ENCODE assay signal across 31 cellular contexts in the genomic region with DNA sequence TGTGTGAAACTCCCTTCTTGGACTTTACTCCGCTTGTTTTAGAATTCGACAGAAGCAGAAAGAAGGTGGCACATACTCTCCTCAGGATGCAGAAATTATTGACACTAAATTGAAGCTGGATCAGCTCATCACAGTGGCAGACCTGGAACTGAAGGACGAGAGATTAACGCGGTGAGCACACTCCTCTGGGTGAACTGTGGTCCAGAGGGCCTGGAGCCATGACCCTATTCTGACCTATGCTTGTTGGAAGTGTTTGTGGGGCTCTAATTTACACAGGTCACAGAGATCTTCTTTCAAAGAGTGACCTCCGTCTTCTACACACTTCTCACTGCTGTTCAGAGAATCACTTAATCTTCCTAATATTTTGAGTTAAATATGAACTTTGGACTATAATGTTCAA.
"Had no signal": no experiment of that assay in that cellular context is flagged by ENCODE, and none has a peak within 500 bp of the region (broad histone marks: within the 10 kb centered on the region; RNA-seq: fewer than 3 reads in every experiment).

No MANE protein-coding gene starts in this region.

- H3K27ac Mint-ChIP-seq: activated B cell treated with CpG ODN at 0.5 μM for 24 hours; activated CD4-positive, alpha-beta T cell treated with anti-CD3 and anti-CD28 coated beads for 36 hours; activated naive CD8-positive, alpha-beta T cell; activated T-cell treated with anti-CD3 and anti-CD28 coated beads, Interleukin-2, amount 50 U/mL, for 24 hours; activated T-helper 17 cell treated with anti-CD3 and anti-CD28 coated beads, Interleukin-2, amount 50 U/mL, for 72 hours; dendritic cell treated with granulocyte-macrophage colony-stimulating factor and Interleukin-4, amounts not matched to agents 40 ng/mL and 50 ng/mL, for 4 days; memory B cell; naive B cell; stimulated activated memory B cell treated with anti-CD40 and anti-IgM and Interleukin-4, amounts not matched to agents 10 μg/mL and 1 μg/mL and 100 μg/mL, for 72 hours had no signal

- H3K4me3 ChIP-seq: adrenal gland, ascending aorta, ovary, prostate gland, right atrium auricular region, stomach, suprapubic skin, vagina had no signal

- DNase-seq: activated B cell treated with CpG ODN at 0.5 μM for 24 hours; activated CD4-positive, alpha-beta T cell treated with anti-CD3 and anti-CD28 coated beads for 36 hours; activated CD4-positive, alpha-beta T cell treated with anti-CD3 and anti-CD28 coated beads, Interleukin-2, amount 50 U/mL, for 4 hours; activated CD8-positive, alpha-beta memory T cell treated with anti-CD3 and anti-CD28 coated beads for 24 hours; activated CD8-positive, alpha-beta memory T cell treated with anti-CD3 and anti-CD28 coated beads, Interleukin-2, amount 50 U/mL, for 4 hours; activated naive CD4-positive, alpha-beta T cell; activated T-cell treated with anti-CD3 and anti-CD28 coated beads, Interleukin-2, amount 50 U/mL, for 24 hours; adrenal gland; brain microvascular endothelial cell; caudate nucleus; effector CD8-positive, alpha-beta T cell; erythroblast; hippocampal formation; kidney glomerular epithelial cell; naive B cell; ovary; small intestine; stimulated activated CD4-positive, alpha-beta T cell treated with anti-CD3 and anti-CD28 coated beads, Interleukin-15, amount 100 ng/mL, for 24 hours; stomach; T-helper 9 cell; trophoblast cell had no signal

- ATAC-seq: activated CD4-positive, alpha-beta T cell treated with anti-CD3 and anti-CD28 coated beads for 36 hours; activated T-helper 17 cell treated with anti-CD3 and anti-CD28 coated beads, Interleukin-2, amount 50 U/mL, for 72 hours; stimulated activated memory B cell treated with anti-CD40 and anti-IgM and Interleukin-4, amounts not matched to agents 10 μg/mL and 1 μg/mL and 100 μg/mL, for 72 hours had no signal

- H3K27me3 ChIP-seq: adrenal gland, ascending aorta, brain microvascular endothelial cell, ovary, right atrium auricular region, stomach, suprapubic skin, vagina had no signal

- H3K36me3 Mint-ChIP-seq: activated naive CD8-positive, alpha-beta T cell; memory B cell; naive B cell; stimulated activated memory B cell treated with anti-CD40 and anti-IgM and Interleukin-4, amounts not matched to agents 10 μg/mL and 1 μg/mL and 100 μg/mL, for 72 hours had no signal

- H3K9me3 ChIP-seq: adrenal gland, ascending aorta, ovary, prostate gland, right atrium auricular region, stomach, suprapubic skin, vagina had no signal

- H3K27ac ChIP-seq: adrenal gland, ascending aorta, brain microvascular endothelial cell, ovary, prostate gland, right atrium auricular region, stomach, suprapubic skin, vagina had no signal

- H3K27me3 Mint-ChIP-seq: activated B cell treated with CpG ODN at 0.5 μM for 24 hours; activated CD4-positive, alpha-beta T cell treated with anti-CD3 and anti-CD28 coated beads for 36 hours; activated naive CD8-positive, alpha-beta T cell; activated T-cell treated with anti-CD3 and anti-CD28 coated beads, Interleukin-2, amount 50 U/mL, for 24 hours; activated T-helper 17 cell treated with anti-CD3 and anti-CD28 coated beads, Interleukin-2, amount 50 U/mL, for 72 hours; dendritic cell treated with granulocyte-macrophage colony-stimulating factor and Interleukin-4, amounts not matched to agents 40 ng/mL and 50 ng/mL, for 4 days; memory B cell; naive B cell; stimulated activated memory B cell treated with anti-CD40 and anti-IgM and Interleukin-4, amounts not matched to agents 10 μg/mL and 1 μg/mL and 100 μg/mL, for 72 hours had no signal

- H3K4me3 Mint-ChIP-seq: activated B cell treated with CpG ODN at 0.5 μM for 24 hours; activated CD4-positive, alpha-beta T cell treated with anti-CD3 and anti-CD28 coated beads for 36 hours; activated naive CD8-positive, alpha-beta T cell; activated T-cell treated with anti-CD3 and anti-CD28 coated beads, Interleukin-2, amount 50 U/mL, for 24 hours; activated T-helper 17 cell treated with anti-CD3 and anti-CD28 coated beads, Interleukin-2, amount 50 U/mL, for 72 hours; dendritic cell treated with granulocyte-macrophage colony-stimulating factor and Interleukin-4, amounts not matched to agents 40 ng/mL and 50 ng/mL, for 4 days; memory B cell; naive B cell; stimulated activated memory B cell treated with anti-CD40 and anti-IgM and Interleukin-4, amounts not matched to agents 10 μg/mL and 1 μg/mL and 100 μg/mL, for 72 hours had no signal

- H3K4me1 Mint-ChIP-seq: activated B cell treated with CpG ODN at 0.5 μM for 24 hours; activated CD4-positive, alpha-beta T cell treated with anti-CD3 and anti-CD28 coated beads for 36 hours; activated T-helper 17 cell treated with anti-CD3 and anti-CD28 coated beads, Interleukin-2, amount 50 U/mL, for 72 hours; memory B cell; naive B cell; stimulated activated memory B cell treated with anti-CD40 and anti-IgM and Interleukin-4, amounts not matched to agents 10 μg/mL and 1 μg/mL and 100 μg/mL, for 72 hours had no signal

- H3K4me1 ChIP-seq: adrenal gland, ascending aorta, prostate gland, right atrium auricular region, stomach, suprapubic skin, vagina had no signal

- H3K36me3 ChIP-seq: adrenal gland, ascending aorta, brain microvascular endothelial cell, ovary, prostate gland, right atrium auricular region, stomach, suprapubic skin, vagina had no signal

- H3K9me3 Mint-ChIP-seq: activated B cell treated with CpG ODN at 0.5 μM for 24 hours; dendritic cell treated with granulocyte-macrophage colony-stimulating factor and Interleukin-4, amounts not matched to agents 40 ng/mL and 50 ng/mL, for 4 days; naive B cell; stimulated activated memory B cell treated with anti-CD40 and anti-IgM and Interleukin-4, amounts not matched to agents 10 μg/mL and 1 μg/mL and 100 μg/mL, for 72 hours had no signal
